In genomic region chr6:4078830-4079471, GRCh38 we compare ENCODE assay signal across 1 cellular context.
TF ChIP-seq lines count a peak whose summit lies in the region.

Gene FAM217A (minus strand): TSS chr6:4079137. CDS start chr6:4077414, 1,723 bp downstream.

TF ChIP-seq in endothelial cell of umbilical vein, 7 proteins besides CTCF, POLR2A, EP300 and RAD21:
- no peak for TF ChIP-seq POLR2AphosphoS5 (IDR thresholded peaks at IDR 0.05; ENCODE audit: insufficient read depth, low read depth, low read length)
- no peak for TF ChIP-seq FOS (IDR thresholded peaks at IDR 0.05; ENCODE audit: borderline replicate concordance, insufficient read depth, low read length)
- no peak for TF ChIP-seq MAX (IDR thresholded peaks at IDR 0.05; ENCODE audit: insufficient read depth, insufficient read length)
- TF ChIP-seq GATA2 (IDR thresholded peaks at IDR 0.05; ENCODE audit: insufficient read depth, insufficient read length, low read depth, low read length) = no peak
- TF ChIP-seq MYC (IDR thresholded peaks at IDR 0.05; ENCODE audit: low read depth, low read length) = no peak
- TF ChIP-seq JUN (IDR thresholded peaks at IDR 0.05; ENCODE audit: borderline replicate concordance, insufficient read depth, insufficient read length, low read depth) = no peak
- TF ChIP-seq EZH2 (IDR thresholded peaks at IDR 0.05; ENCODE audit: borderline replicate concordance, low read depth, low read length, severe bottlenecking) = no peak
